Comparison of ENCODE assay signal across 10 cellular contexts in genomic region chr5:163915481-163915961, GRCh38.
A peak's percentile ranks its signal among the peaks of the same experiment; 100 is the strongest.
DNase-seq lines count a peak whose midpoint lies in the region; ATAC-seq and TF ChIP-seq lines count a peak whose summit lies in the region.
"Had no signal": no experiment of that assay in that cellular context is flagged by ENCODE, and none has a peak within 500 bp of the region (broad histone marks: within the 10 kb centered on the region; RNA-seq: fewer than 3 reads in every experiment).

No MANE protein-coding gene starts in this region.

- no peak overlapping the region for H3K23ac ChIP-seq in neuronal stem cell (ENCODE audit: low read depth, low read length, poor library complexity)

- no peak overlapping the region for H2BK12ac ChIP-seq in neuronal stem cell (ENCODE audit: low read length)

- H3K9ac ChIP-seq in KMS-11 (peak overlapping the region; percentile 51; the same call in 1 of the 2 replicates), neuronal stem cell (ENCODE audit: low read depth, low read length, poor library complexity) (no peak overlapping the region)

- no peak overlapping the region for H4K8ac ChIP-seq in neuronal stem cell (ENCODE audit: low read depth, low read length)

- no peaks in the 10 kb centered on the region for H3K27me3 ChIP-seq in KMS-11 (ENCODE audit: insufficient read depth, low read depth)
- H3K27me3 ChIP-seq in neuronal stem cell (ENCODE audit: control insufficient read depth in 3 of 3, insufficient read depth in 3 of 3, low read depth in 1 of 3, low read length in 3 of 3), result no peaks in the 10 kb centered on the region

- H3K18ac ChIP-seq in neuronal stem cell (ENCODE audit: low read length), result no peak overlapping the region

- no peak overlapping the region for H2BK5ac ChIP-seq in neuronal stem cell (ENCODE audit: low read length)

- H3K4me2 ChIP-seq in KMS-11, result peak overlapping the region; percentile 59
- no peak overlapping the region for H3K4me2 ChIP-seq in neuronal stem cell (ENCODE audit: insufficient read depth, low read length, poor library complexity, severe bottlenecking)

- H3K36me3 ChIP-seq in KMS-11 (ENCODE audit: insufficient read depth) (no peaks in the 10 kb centered on the region), neuronal stem cell (replicated peaks in 1 of 2; ENCODE audit: control insufficient read depth in 2 of 2, insufficient read depth in 2 of 2, low read length in 2 of 2) (no peaks in the 10 kb centered on the region)
- H3K36me3 ChIP-seq: thoracic aorta had no signal

- no CpG with 5 or more reads among the region's 9 CpGs for WGBS in neuronal stem cell (ENCODE audit: extremely low coverage in 2 of 2, insufficient read length in 2 of 2, insufficient replicate concordance in 1 of 2), 2 donors

- H4K91ac ChIP-seq in neuronal stem cell (ENCODE audit: low read depth, low read length, poor library complexity), result no peak overlapping the region

- no peak overlapping the region for H3K4me3 ChIP-seq in KMS-11 (IDR thresholded peaks at IDR 0.05; ENCODE audit: insufficient read depth, low read depth, low read length)
- H3K4me3 ChIP-seq in astrocyte of the cerebellum (ENCODE audit: low read depth, low read length), result no peak overlapping the region
- H3K4me3 ChIP-seq in neuronal stem cell (ENCODE audit: low read length in 2 of 2), result no peak overlapping the region
- H3K4me3 ChIP-seq: thoracic aorta had no signal

- peaks cover 36% of the 10 kb centered on the region for H3K4me1 ChIP-seq in KMS-11 (ENCODE audit: low read depth, poor library complexity, severe bottlenecking)
- H3K4me1 ChIP-seq in neuronal stem cell (ENCODE audit: control insufficient read depth in 2 of 2, insufficient read depth in 1 of 2, low read depth in 1 of 2, low read length in 2 of 2), result peaks cover 0 to 2% of the 10 kb centered on the region in 2 donors

- ATAC-seq in GM18499 (IDR thresholded peaks at IDR 0.05; ENCODE audit: insufficient read depth, unreplicated experiment) (peak; percentile 69), GM21786 (IDR thresholded peaks at IDR 0.05; ENCODE audit: unreplicated experiment) (peak; percentile 76)
- ATAC-seq: Panc1 had no signal

- in situ Hi-C loops in astrocyte of the cerebellum (cut with HindIII; ENCODE audit: low sequenced_read_pairs), result no loop called here

- H3K79me1 ChIP-seq in neuronal stem cell (ENCODE audit: low read depth, low read length), result no peaks in the 10 kb centered on the region

- no peaks in the 10 kb centered on the region for H3K79me2 ChIP-seq in KMS-11 (ENCODE audit: insufficient read depth, low read depth)

- H3K27ac ChIP-seq in KMS-11, result peak overlapping the region; percentile 90
- no peak overlapping the region for H3K27ac ChIP-seq in neuronal stem cell (replicated peaks; ENCODE audit: low read length)
- H3K27ac ChIP-seq: thoracic aorta had no signal

- no peak overlapping the region for H3K14ac ChIP-seq in neuronal stem cell (ENCODE audit: low read length)

- H3K4ac ChIP-seq in neuronal stem cell (ENCODE audit: low read length), result no peak overlapping the region

- no peaks in the 10 kb centered on the region for H4K20me1 ChIP-seq in KMS-11 (ENCODE audit: insufficient read depth)

- DNase-seq in astrocyte of the cerebellum (ENCODE audit: low read depth) (peak; percentile 9), neuronal stem cell (ENCODE audit: low spot score) (no peak), HT-29 (ENCODE audit: low spot score) (no peak), cerebellum (ENCODE audit: low spot score) (no peak), DMS53 treated with DMSO at 0.1 percent for 48 hours (lab: John Stamatoyannopoulos, UW; ENCODE audit: unreplicated experiment) (no peak)

- H3K9me3 ChIP-seq in neuronal stem cell (replicated peaks in 1 of 2; ENCODE audit: control insufficient read depth in 2 of 2, insufficient read depth in 1 of 2, low read depth in 1 of 2, low read length in 2 of 2), result peaks cover 0 to 2% of the 10 kb centered on the region in 2 donors
- H3K9me3 ChIP-seq: thoracic aorta had no signal

- no peak overlapping the region for H2AK5ac ChIP-seq in neuronal stem cell (ENCODE audit: low read depth, low read length)

- H2BK120ac ChIP-seq in neuronal stem cell (ENCODE audit: low read depth, low read length), result no peak overlapping the region

- TF ChIP-seq CTCF in KMS-11 (conservative IDR thresholded peaks at IDR 0.05; ENCODE audit: low read depth, low read length) (no peak), astrocyte of the cerebellum (IDR thresholded peaks at IDR 0.05; ENCODE audit: low read depth, low read length, missing control alignments) (no peak)

- H2AFZ ChIP-seq in KMS-11 (ENCODE audit: low read depth), result peak overlapping the region; percentile 25; the same call in 1 of the 2 replicates
- H2AFZ ChIP-seq in neuronal stem cell (ENCODE audit: low read length), result peak overlapping the region; percentile 68

- H2BK15ac ChIP-seq in neuronal stem cell (ENCODE audit: low read length), result no peak overlapping the region
